Comparison of ENCODE assay signal across 13 cellular contexts in genomic region chr6:113351183-113351834, GRCh38.
DNase-seq lines count a peak whose midpoint lies in the region; ATAC-seq, FAIRE-seq and TF ChIP-seq lines count a peak whose summit lies in the region.
"Had no signal": no experiment of that assay in that cellular context is flagged by ENCODE, and none has a peak within 500 bp of the region (broad histone marks: within the 10 kb centered on the region; RNA-seq: fewer than 3 reads in every experiment).

No MANE protein-coding gene starts in this region.

- H3K4me2 ChIP-seq in astrocyte (ENCODE audit: low read length) (peak overlapping the region; percentile 83), neuronal stem cell (ENCODE audit: insufficient read depth, low read length, poor library complexity, severe bottlenecking) (no peak overlapping the region)
- H3K4me2 ChIP-seq: BLaER1 treated with 17β-estradiol and CSF1 and Interleukin-3, amounts not matched to agents 10 nM and 100 nM had no signal

- no peaks in the 10 kb centered on the region for H3K79me2 ChIP-seq in astrocyte (ENCODE audit: insufficient read depth, low read length)

- H2BK12ac ChIP-seq in neuronal stem cell (ENCODE audit: low read length): no peak overlapping the region

- H3K27ac ChIP-seq in 22Rv1 (peak overlapping the region; percentile 24; the same call in 1 of the 2 replicates), astrocyte (ENCODE audit: low read depth, low read length) (peak overlapping the region; percentile 99), uterus (no peak overlapping the region), neuronal stem cell (replicated peaks; ENCODE audit: low read length) (no peak overlapping the region)
- H3K27ac ChIP-seq: BLaER1 treated with 17β-estradiol and CSF1 and Interleukin-3, amounts not matched to agents 10 nM and 100 nM; upper lobe of left lung had no signal

- no peak overlapping the region for H2BK15ac ChIP-seq in neuronal stem cell (ENCODE audit: low read length)

- peaks cover 52% of the 10 kb centered on the region for H3K4me1 Mint-ChIP-seq in astrocyte (ENCODE audit: low read depth, unreplicated experiment)

- no peak overlapping the region for H3K4me3 Mint-ChIP-seq in astrocyte (ENCODE audit: unreplicated experiment)
- H3K4me3 Mint-ChIP-seq: activated naive CD8-positive, alpha-beta T cell treated with anti-CD3 and anti-CD28 coated beads, Interleukin-2, amount 50 U/mL, for 24 hours; endodermal cell had no signal

- WGBS in neuronal stem cell (ENCODE audit: extremely low coverage in 2 of 2, insufficient read length in 2 of 2, insufficient replicate concordance in 1 of 2), 2 donors: no CpG with 5 or more reads among the region's 4 CpGs

- H3K36me3 Mint-ChIP-seq in astrocyte (ENCODE audit: low read depth, unreplicated experiment): no peaks in the 10 kb centered on the region

- TF ChIP-seq POLR2A in uterus (IDR thresholded peaks at IDR 0.05): no peak

- H3K36me3 ChIP-seq in astrocyte (ENCODE audit: insufficient read depth, low read length): no peaks in the 10 kb centered on the region
- no peaks in the 10 kb centered on the region for H3K36me3 ChIP-seq in uterus
- H3K36me3 ChIP-seq in neuronal stem cell (replicated peaks in 1 of 2; ENCODE audit: control insufficient read depth in 2 of 2, insufficient read depth in 2 of 2, low read length in 2 of 2): no peaks in the 10 kb centered on the region
- H3K36me3 ChIP-seq: BLaER1 treated with 17β-estradiol and CSF1 and Interleukin-3, amounts not matched to agents 10 nM and 100 nM; upper lobe of left lung had no signal

- intact Hi-C loops in uterus (cut with DNase I; ENCODE audit: low total_unique reads): no loop called here

- H4K91ac ChIP-seq in neuronal stem cell (ENCODE audit: low read depth, low read length, poor library complexity): no peak overlapping the region

- no peak overlapping the region for H3K4me3 ChIP-seq in HFF-Myc (replicated peaks; ENCODE audit: low read depth, low read length)
- no peak overlapping the region for H3K4me3 ChIP-seq in astrocyte (ENCODE audit: insufficient read depth, low read depth, low read length)
- no peak overlapping the region for H3K4me3 ChIP-seq in uterus
- H3K4me3 ChIP-seq in neuronal stem cell (ENCODE audit: low read length in 2 of 2): no peak overlapping the region
- H3K4me3 ChIP-seq: BLaER1 treated with 17β-estradiol and CSF1 and Interleukin-3, amounts not matched to agents 10 nM and 100 nM; skin epidermis; upper lobe of left lung had no signal

- no peak overlapping the region for H2AK5ac ChIP-seq in neuronal stem cell (ENCODE audit: low read depth, low read length)

- H2BK120ac ChIP-seq in neuronal stem cell (ENCODE audit: low read depth, low read length): no peak overlapping the region

- H3K23ac ChIP-seq in neuronal stem cell (ENCODE audit: low read depth, low read length, poor library complexity): no peak overlapping the region

- H3K27me3 ChIP-seq in astrocyte (ENCODE audit: insufficient read depth, low read length) (no peaks in the 10 kb centered on the region), uterus (no peaks in the 10 kb centered on the region), neuronal stem cell (ENCODE audit: control insufficient read depth in 3 of 3, insufficient read depth in 3 of 3, low read depth in 1 of 3, low read length in 3 of 3) (no peaks in the 10 kb centered on the region)
- H3K27me3 ChIP-seq: BLaER1 treated with 17β-estradiol and CSF1 and Interleukin-3, amounts not matched to agents 10 nM and 100 nM; upper lobe of left lung had no signal

- H3K27ac Mint-ChIP-seq in astrocyte (ENCODE audit: unreplicated experiment): peak overlapping the region; percentile 100
- H3K27ac Mint-ChIP-seq: activated naive CD8-positive, alpha-beta T cell treated with anti-CD3 and anti-CD28 coated beads, Interleukin-2, amount 50 U/mL, for 24 hours; endodermal cell had no signal

- H3K14ac ChIP-seq in neuronal stem cell (ENCODE audit: low read length): no peak overlapping the region

- H3K4me1 ChIP-seq in astrocyte (ENCODE audit: insufficient read depth, low read length): peaks cover 41% of the 10 kb centered on the region
- H3K4me1 ChIP-seq in uterus: no peaks in the 10 kb centered on the region
- H3K4me1 ChIP-seq in neuronal stem cell (ENCODE audit: control insufficient read depth in 2 of 2, insufficient read depth in 1 of 2, low read depth in 1 of 2, low read length in 2 of 2): no peaks in the 10 kb centered on the region
- H3K4me1 ChIP-seq: BLaER1 treated with 17β-estradiol and CSF1 and Interleukin-3, amounts not matched to agents 10 nM and 100 nM had no signal

- H3K9ac ChIP-seq in astrocyte (ENCODE audit: low read length) (peak overlapping the region; percentile 84), neuronal stem cell (ENCODE audit: low read depth, low read length, poor library complexity) (no peak overlapping the region)
- H3K9ac ChIP-seq: BLaER1 treated with 17β-estradiol and CSF1 and Interleukin-3, amounts not matched to agents 10 nM and 100 nM had no signal

- no peak overlapping the region for H3K18ac ChIP-seq in neuronal stem cell (ENCODE audit: low read length)

- no peak overlapping the region for H3K4ac ChIP-seq in neuronal stem cell (ENCODE audit: low read length)

- TF ChIP-seq CTCF in 22Rv1 (IDR thresholded peaks at IDR 0.05): no peak
- no peak for TF ChIP-seq CTCF in HFF-Myc (IDR thresholded peaks at IDR 0.05; ENCODE audit: low read depth, low read length, missing control alignments)
- TF ChIP-seq CTCF in astrocyte (IDR thresholded peaks at IDR 0.05; ENCODE audit: insufficient read depth, low read depth, low read length): no peak
- no peak for TF ChIP-seq CTCF in uterus (IDR thresholded peaks at IDR 0.05)

- FAIRE-seq in astrocyte (lab: Jason Lieb, UNC): peak; percentile 43

- DNase-seq in HFF-Myc (ENCODE audit: extremely low read depth, low read depth) (peak; percentile 80), astrocyte (ENCODE audit: low read depth) (peak; percentile 92), foreskin melanocyte (peak; percentile 72), uterus (no peak), neuronal stem cell (ENCODE audit: low spot score) (no peak)
- DNase-seq: activated naive CD8-positive, alpha-beta T cell treated with anti-CD3 and anti-CD28 coated beads, Interleukin-2, amount 50 U/mL, for 24 hours; endodermal cell; upper lobe of left lung had no signal

- no peaks in the 10 kb centered on the region for H3K79me1 ChIP-seq in neuronal stem cell (ENCODE audit: low read depth, low read length)

- no peaks in the 10 kb centered on the region for H4K20me1 ChIP-seq in astrocyte (ENCODE audit: insufficient read depth, low read length)
- H4K20me1 ChIP-seq: BLaER1 treated with 17β-estradiol and CSF1 and Interleukin-3, amounts not matched to agents 10 nM and 100 nM had no signal

- H3K9me3 ChIP-seq in astrocyte (ENCODE audit: insufficient read depth, low read depth, low read length): no peaks in the 10 kb centered on the region
- H3K9me3 ChIP-seq in uterus: no peaks in the 10 kb centered on the region
- no peaks in the 10 kb centered on the region for H3K9me3 ChIP-seq in neuronal stem cell (replicated peaks in 1 of 2; ENCODE audit: control insufficient read depth in 2 of 2, insufficient read depth in 1 of 2, low read depth in 1 of 2, low read length in 2 of 2)
- H3K9me3 ChIP-seq: BLaER1 treated with 17β-estradiol and CSF1 and Interleukin-3, amounts not matched to agents 10 nM and 100 nM; upper lobe of left lung had no signal

- H4K8ac ChIP-seq in neuronal stem cell (ENCODE audit: low read depth, low read length): no peak overlapping the region

- no peak for ATAC-seq in GM21423 (IDR thresholded peaks at IDR 0.05; ENCODE audit: unreplicated experiment)
- no peak for ATAC-seq in GM18517 (IDR thresholded peaks at IDR 0.05; ENCODE audit: unreplicated experiment)
- ATAC-seq: activated naive CD8-positive, alpha-beta T cell treated with anti-CD3 and anti-CD28 coated beads, Interleukin-2, amount 50 U/mL, for 24 hours had no signal

- no peaks in the 10 kb centered on the region for H3K27me3 Mint-ChIP-seq in astrocyte (ENCODE audit: low read depth, unreplicated experiment)

- no peaks in the 10 kb centered on the region for H3K9me3 Mint-ChIP-seq in astrocyte (ENCODE audit: unreplicated experiment)
- H3K9me3 Mint-ChIP-seq: activated naive CD8-positive, alpha-beta T cell treated with anti-CD3 and anti-CD28 coated beads, Interleukin-2, amount 50 U/mL, for 24 hours; endodermal cell had no signal

- H2AFZ ChIP-seq in astrocyte (ENCODE audit: low read depth, low read length) (no peak overlapping the region), neuronal stem cell (ENCODE audit: low read length) (no peak overlapping the region)

- H2BK5ac ChIP-seq in neuronal stem cell (ENCODE audit: low read length): no peak overlapping the region

Comparison
In these comparisons a context has a peak if more than half of its experiments do, and no peak if none do; other contexts are left out.
1. H3K27ac ChIP-seq: peak in 22Rv1 (single experiment) and astrocyte (single experiment); none in uterus (0 of 2) and neuronal stem cell (single experiment).
2. DNase-seq: peak in HFF-Myc (single experiment), astrocyte (single experiment) and foreskin melanocyte (single experiment); none in uterus (0 of 2) and neuronal stem cell (single experiment).